ENCODE assay signal across 25 cellular contexts in the genomic region with DNA sequence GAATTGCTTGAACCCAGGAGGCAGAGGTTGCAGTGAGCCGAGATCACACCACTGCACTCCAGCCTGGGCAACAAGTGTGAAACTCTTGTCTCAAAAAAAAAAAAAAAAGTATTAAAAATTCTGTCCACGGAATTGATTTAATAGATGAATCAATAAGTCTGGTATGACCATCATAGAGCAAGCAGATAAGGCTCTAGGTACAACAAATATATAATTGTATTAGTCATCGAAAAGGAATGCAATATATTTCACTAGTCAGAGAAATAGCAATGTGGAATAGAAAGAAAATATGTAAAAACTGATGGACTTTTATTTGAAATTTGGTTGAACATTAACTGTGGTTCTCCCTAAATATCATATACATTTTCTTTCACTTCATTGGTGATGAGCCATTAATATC.
"Had no signal": no experiment of that assay in that cellular context is flagged by ENCODE, and none has a peak within 500 bp of the region (broad histone marks: within the 10 kb centered on the region; RNA-seq: fewer than 3 reads in every experiment).

No MANE protein-coding gene starts in this region.

- H3K4me3 ChIP-seq: esophagus muscularis mucosa, mucosa of descending colon, skin epidermis, upper lobe of left lung had no signal

- H3K27ac ChIP-seq: esophagus muscularis mucosa, skin epidermis, upper lobe of left lung had no signal

- H3K36me3 ChIP-seq: esophagus muscularis mucosa, upper lobe of left lung had no signal

- DNase-seq: activated CD4-positive, alpha-beta T cell treated with anti-CD3 and anti-CD28 coated beads for 36 hours; activated CD4-positive, CD25-positive, alpha-beta regulatory T cell; activated CD8-positive, alpha-beta memory T cell treated with anti-CD3 and anti-CD28 coated beads, Interleukin-2, amount 10 ng/mL, durations not matched to agents 7 days and 5 days; activated CD8-positive, alpha-beta T cell treated with anti-CD3 and anti-CD28 coated beads, Interleukin-2, amount 10 ng/mL, durations not matched to agents 7 days and 5 days; activated naive CD8-positive, alpha-beta T cell treated with anti-CD3 and anti-CD28 coated beads, Interleukin-2, amount 50 U/mL, for 24 hours; activated T-cell treated with anti-CD3 and anti-CD28 coated beads, Interleukin-2, amount 50 U/mL, for 48 hours; amygdala; dermis blood vessel endothelial cell; effector CD4-positive, alpha-beta T cell; left cardiac atrium; left ventricle myocardium superior; mucosa of descending colon; posterior cingulate gyrus; stimulated activated CD4-positive, alpha-beta T cell treated with anti-CD3 and anti-CD28 coated beads, Interleukin-4, amount 100 ng/mL, for 24 hours; substantia nigra; upper lobe of left lung had no signal

- H3K27me3 ChIP-seq: esophagus muscularis mucosa, upper lobe of left lung had no signal

- FAIRE-seq: bronchial epithelial cell, colon, frontal cortex, islet of Langerhans had no signal

- H3K4me1 ChIP-seq: esophagus muscularis mucosa, upper lobe of left lung had no signal

- H3K9me3 ChIP-seq: esophagus muscularis mucosa, mucosa of descending colon, upper lobe of left lung had no signal

- ATAC-seq: activated CD4-positive, alpha-beta T cell treated with anti-CD3 and anti-CD28 coated beads for 36 hours; activated CD8-positive, alpha-beta memory T cell treated with anti-CD3 and anti-CD28 coated beads, Interleukin-2, amount 10 ng/mL, durations not matched to agents 7 days and 5 days; activated CD8-positive, alpha-beta T cell treated with anti-CD3 and anti-CD28 coated beads, Interleukin-2, amount 10 ng/mL, durations not matched to agents 7 days and 5 days; activated naive CD8-positive, alpha-beta T cell treated with anti-CD3 and anti-CD28 coated beads, Interleukin-2, amount 50 U/mL, for 24 hours; left cardiac atrium; left ventricle myocardium superior; mucosa of descending colon; natural killer cell treated with Interleukin-12 subunit alpha and Interleukin-12 subunit beta and Interleukin-15 and Interleukin-18, amount 100 ng/mL, for 72 hours; sciatic nerve; stimulated activated effector memory CD8-positive, alpha-beta T cell treated with anti-CD3 and anti-CD28 coated beads, Interleukin-12 subunit alpha, Interleukin-12 subunit beta, amount 100 ng/mL, for 72 hours had no signal
